1 cellular context compared by ENCODE assay signal in genomic region chr11:76789443-76789719, GRCh38.
TF ChIP-seq lines count a peak whose summit lies in the region.

No MANE protein-coding gene starts in this region.

TF ChIP-seq in HCT116, 20 proteins besides CTCF, POLR2A, EP300 and RAD21 (continued from another document):
- TF ChIP-seq MAX (IDR thresholded peaks at IDR 0.05) (no peak), FOSL1 (IDR thresholded peaks at IDR 0.05; ENCODE audit: low read depth) (no peak), CBX3 (IDR thresholded peaks at IDR 0.05; ENCODE audit: low read depth) (no peak), CEBPB (IDR thresholded peaks at IDR 0.05; ENCODE audit: low read depth) (no peak), ZNF274 (IDR thresholded peaks at IDR 0.05; ENCODE audit: low read depth, low read length) (no peak), EGR1 (IDR thresholded peaks at IDR 0.05; ENCODE audit: low read depth) (no peak), EZH2 (IDR thresholded peaks at IDR 0.05) (no peak), ELF1 (IDR thresholded peaks at IDR 0.05; ENCODE audit: borderline replicate concordance, low read depth) (no peak)
- TF ChIP-seq, protein P1, sequence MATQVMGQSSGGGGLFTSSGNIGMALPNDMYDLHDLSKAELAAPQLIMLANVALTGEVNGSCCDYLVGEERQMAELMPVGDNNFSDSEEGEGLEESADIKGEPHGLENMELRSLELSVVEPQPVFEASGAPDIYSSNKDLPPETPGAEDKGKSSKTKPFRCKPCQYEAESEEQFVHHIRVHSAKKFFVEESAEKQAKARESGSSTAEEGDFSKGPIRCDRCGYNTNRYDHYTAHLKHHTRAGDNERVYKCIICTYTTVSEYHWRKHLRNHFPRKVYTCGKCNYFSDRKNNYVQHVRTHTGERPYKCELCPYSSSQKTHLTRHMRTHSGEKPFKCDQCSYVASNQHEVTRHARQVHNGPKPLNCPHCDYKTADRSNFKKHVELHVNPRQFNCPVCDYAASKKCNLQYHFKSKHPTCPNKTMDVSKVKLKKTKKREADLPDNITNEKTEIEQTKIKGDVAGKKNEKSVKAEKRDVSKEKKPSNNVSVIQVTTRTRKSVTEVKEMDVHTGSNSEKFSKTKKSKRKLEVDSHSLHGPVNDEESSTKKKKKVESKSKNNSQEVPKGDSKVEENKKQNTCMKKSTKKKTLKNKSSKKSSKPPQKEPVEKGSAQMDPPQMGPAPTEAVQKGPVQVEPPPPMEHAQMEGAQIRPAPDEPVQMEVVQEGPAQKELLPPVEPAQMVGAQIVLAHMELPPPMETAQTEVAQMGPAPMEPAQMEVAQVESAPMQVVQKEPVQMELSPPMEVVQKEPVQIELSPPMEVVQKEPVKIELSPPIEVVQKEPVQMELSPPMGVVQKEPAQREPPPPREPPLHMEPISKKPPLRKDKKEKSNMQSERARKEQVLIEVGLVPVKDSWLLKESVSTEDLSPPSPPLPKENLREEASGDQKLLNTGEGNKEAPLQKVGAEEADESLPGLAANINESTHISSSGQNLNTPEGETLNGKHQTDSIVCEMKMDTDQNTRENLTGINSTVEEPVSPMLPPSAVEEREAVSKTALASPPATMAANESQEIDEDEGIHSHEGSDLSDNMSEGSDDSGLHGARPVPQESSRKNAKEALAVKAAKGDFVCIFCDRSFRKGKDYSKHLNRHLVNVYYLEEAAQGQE (IDR thresholded peaks at IDR 0.05; ENCODE audit: low read depth) = no peak
TF ChIP-seq in HCT116: peak in this region for 0.
